In the genomic region with DNA sequence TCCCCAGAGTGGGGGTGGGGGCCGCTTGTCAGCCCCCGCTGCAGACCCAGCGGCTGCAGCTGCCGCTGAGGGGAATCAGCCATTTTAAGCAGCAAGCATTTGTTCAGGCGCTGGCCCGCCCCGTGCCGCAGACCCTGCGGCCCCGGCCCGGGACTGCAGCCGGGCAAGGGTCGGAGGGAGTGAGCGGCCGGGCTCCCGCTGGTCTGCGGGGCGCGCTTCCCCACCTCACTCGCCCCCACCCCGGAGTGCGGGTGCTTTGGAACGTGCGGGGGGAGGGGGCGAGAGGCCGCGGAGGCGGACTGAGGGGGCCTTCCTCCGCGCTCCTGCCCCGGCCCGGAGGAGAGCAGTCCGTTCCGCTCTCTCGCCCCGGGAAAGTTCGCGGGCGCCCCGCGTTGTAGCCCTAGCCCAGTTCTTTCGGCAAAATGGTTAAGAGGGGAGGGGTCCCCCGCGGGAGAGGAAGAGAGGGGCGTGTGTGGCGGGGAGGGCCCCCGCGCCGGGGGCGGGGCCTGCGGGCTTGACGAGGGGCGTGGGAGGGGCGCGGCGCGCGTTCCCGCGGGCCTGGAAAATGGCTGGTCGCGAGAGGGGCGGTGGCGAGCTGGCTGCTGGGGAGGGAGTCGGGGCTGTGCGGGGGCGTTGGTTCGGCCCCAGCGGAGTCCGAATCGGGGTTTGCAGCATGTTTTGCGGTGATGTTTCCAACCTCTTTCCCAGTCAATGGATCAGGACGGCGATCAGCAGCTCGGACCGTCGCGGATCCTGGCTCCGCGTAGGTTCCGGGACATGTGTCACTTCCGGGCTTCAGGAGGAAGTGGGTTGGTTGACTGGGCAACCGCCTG, we compare ENCODE assay signal across 1 cellular context.
TF ChIP-seq lines count a peak whose summit lies in the region.

No MANE protein-coding gene starts in this region.

TF ChIP-seq in GM12878, 131 proteins besides CTCF, POLR2A, EP300 and RAD21 (continued from another document and continues in another):
- TF ChIP-seq, protein P1, sequence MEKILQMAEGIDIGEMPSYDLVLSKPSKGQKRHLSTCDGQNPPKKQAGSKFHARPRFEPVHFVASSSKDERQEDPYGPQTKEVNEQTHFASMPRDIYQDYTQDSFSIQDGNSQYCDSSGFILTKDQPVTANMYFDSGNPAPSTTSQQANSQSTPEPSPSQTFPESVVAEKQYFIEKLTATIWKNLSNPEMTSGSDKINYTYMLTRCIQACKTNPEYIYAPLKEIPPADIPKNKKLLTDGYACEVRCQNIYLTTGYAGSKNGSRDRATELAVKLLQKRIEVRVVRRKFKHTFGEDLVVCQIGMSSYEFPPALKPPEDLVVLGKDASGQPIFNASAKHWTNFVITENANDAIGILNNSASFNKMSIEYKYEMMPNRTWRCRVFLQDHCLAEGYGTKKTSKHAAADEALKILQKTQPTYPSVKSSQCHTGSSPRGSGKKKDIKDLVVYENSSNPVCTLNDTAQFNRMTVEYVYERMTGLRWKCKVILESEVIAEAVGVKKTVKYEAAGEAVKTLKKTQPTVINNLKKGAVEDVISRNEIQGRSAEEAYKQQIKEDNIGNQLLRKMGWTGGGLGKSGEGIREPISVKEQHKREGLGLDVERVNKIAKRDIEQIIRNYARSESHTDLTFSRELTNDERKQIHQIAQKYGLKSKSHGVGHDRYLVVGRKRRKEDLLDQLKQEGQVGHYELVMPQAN (conservative IDR thresholded peaks at IDR 0.05): no peak; the same call in 1 of the 2 replicates
- TF ChIP-seq SUZ12 (IDR thresholded peaks at IDR 0.05; ENCODE audit: unreplicated experiment): no peak
- 0 out of 2 replicates have a peak, but pooled peaks have one; percentile 14 for TF ChIP-seq PKNOX1 (IDR thresholded peaks at IDR 0.05)
- TF ChIP-seq GABPA (IDR thresholded peaks at IDR 0.05; ENCODE audit: low read depth): peak; percentile 89
- no peak for TF ChIP-seq ZNF687 (IDR thresholded peaks at IDR 0.05)
- TF ChIP-seq SREBF2 (IDR thresholded peaks at IDR 0.05; ENCODE audit: low read length): no peak
- no peak for TF ChIP-seq ZNF217 (IDR thresholded peaks at IDR 0.05)
- TF ChIP-seq BACH1 (IDR thresholded peaks at IDR 0.05; ENCODE audit: borderline replicate concordance): peak; percentile 4; the same call in 1 of the 2 replicates
- no peak for TF ChIP-seq CBX3 (IDR thresholded peaks at IDR 0.05; ENCODE audit: borderline replicate concordance, low read depth)
- no peak for TF ChIP-seq CHD4 (IDR thresholded peaks at IDR 0.05)
- TF ChIP-seq, protein P2, sequence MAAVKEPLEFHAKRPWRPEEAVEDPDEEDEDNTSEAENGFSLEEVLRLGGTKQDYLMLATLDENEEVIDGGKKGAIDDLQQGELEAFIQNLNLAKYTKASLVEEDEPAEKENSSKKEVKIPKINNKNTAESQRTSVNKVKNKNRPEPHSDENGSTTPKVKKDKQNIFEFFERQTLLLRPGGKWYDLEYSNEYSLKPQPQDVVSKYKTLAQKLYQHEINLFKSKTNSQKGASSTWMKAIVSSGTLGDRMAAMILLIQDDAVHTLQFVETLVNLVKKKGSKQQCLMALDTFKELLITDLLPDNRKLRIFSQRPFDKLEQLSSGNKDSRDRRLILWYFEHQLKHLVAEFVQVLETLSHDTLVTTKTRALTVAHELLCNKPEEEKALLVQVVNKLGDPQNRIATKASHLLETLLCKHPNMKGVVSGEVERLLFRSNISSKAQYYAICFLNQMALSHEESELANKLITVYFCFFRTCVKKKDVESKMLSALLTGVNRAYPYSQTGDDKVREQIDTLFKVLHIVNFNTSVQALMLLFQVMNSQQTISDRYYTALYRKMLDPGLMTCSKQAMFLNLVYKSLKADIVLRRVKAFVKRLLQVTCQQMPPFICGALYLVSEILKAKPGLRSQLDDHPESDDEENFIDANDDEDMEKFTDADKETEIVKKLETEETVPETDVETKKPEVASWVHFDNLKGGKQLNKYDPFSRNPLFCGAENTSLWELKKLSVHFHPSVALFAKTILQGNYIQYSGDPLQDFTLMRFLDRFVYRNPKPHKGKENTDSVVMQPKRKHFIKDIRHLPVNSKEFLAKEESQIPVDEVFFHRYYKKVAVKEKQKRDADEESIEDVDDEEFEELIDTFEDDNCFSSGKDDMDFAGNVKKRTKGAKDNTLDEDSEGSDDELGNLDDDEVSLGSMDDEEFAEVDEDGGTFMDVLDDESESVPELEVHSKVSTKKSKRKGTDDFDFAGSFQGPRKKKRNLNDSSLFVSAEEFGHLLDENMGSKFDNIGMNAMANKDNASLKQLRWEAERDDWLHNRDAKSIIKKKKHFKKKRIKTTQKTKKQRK (IDR thresholded peaks at IDR 0.05; ENCODE audit: low read depth, low read length): no peak
- TF ChIP-seq ATF7 (IDR thresholded peaks at IDR 0.05; ENCODE audit: low read depth): peak; percentile 48; the same call in 1 of the 2 replicates
- no peak for TF ChIP-seq SIN3A (IDR thresholded peaks at IDR 0.05; ENCODE audit: low read depth, low read length)
- TF ChIP-seq SMARCA5 (IDR thresholded peaks at IDR 0.05): no peak
- TF ChIP-seq BRCA1 (IDR thresholded peaks at IDR 0.05; ENCODE audit: low read depth, low read length): no peak
- TF ChIP-seq SP1 (IDR thresholded peaks at IDR 0.05; ENCODE audit: low read depth, low read length): no peak
- peak in 1 of 2 experiments; percentile 82; a peak in 2 of 4 replicates for TF ChIP-seq BHLHE40 (IDR thresholded peaks at IDR 0.05; ENCODE audit: borderline replicate concordance in 1 of 2, low read depth in 2 of 2, low read length in 1 of 2)
- no peak for TF ChIP-seq ESRRA (IDR thresholded peaks at IDR 0.05; ENCODE audit: low read length)
- TF ChIP-seq CREM (IDR thresholded peaks at IDR 0.05; ENCODE audit: low read depth): peak; percentile 84
- TF ChIP-seq, protein P3, sequence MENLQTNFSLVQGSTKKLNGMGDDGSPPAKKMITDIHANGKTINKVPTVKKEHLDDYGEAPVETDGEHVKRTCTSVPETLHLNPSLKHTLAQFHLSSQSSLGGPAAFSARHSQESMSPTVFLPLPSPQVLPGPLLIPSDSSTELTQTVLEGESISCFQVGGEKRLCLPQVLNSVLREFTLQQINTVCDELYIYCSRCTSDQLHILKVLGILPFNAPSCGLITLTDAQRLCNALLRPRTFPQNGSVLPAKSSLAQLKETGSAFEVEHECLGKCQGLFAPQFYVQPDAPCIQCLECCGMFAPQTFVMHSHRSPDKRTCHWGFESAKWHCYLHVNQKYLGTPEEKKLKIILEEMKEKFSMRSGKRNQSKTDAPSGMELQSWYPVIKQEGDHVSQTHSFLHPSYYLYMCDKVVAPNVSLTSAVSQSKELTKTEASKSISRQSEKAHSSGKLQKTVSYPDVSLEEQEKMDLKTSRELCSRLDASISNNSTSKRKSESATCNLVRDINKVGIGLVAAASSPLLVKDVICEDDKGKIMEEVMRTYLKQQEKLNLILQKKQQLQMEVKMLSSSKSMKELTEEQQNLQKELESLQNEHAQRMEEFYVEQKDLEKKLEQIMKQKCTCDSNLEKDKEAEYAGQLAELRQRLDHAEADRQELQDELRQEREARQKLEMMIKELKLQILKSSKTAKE (IDR thresholded peaks at IDR 0.05; ENCODE audit: low read depth, poor library complexity, severe bottlenecking): no peak
- TF ChIP-seq, protein P4, sequence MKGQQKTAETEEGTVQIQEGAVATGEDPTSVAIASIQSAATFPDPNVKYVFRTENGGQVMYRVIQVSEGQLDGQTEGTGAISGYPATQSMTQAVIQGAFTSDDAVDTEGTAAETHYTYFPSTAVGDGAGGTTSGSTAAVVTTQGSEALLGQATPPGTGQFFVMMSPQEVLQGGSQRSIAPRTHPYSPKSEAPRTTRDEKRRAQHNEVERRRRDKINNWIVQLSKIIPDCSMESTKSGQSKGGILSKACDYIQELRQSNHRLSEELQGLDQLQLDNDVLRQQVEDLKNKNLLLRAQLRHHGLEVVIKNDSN (IDR thresholded peaks at IDR 0.05; ENCODE audit: borderline replicate concordance, extremely low read length, insufficient read depth, low read depth, low read length): no peak
- 0 out of 2 replicates have a peak, but pooled peaks have one; percentile 23 for TF ChIP-seq TCF12 (IDR thresholded peaks at IDR 0.05; ENCODE audit: low read depth, low read length)
- TF ChIP-seq, protein P5, sequence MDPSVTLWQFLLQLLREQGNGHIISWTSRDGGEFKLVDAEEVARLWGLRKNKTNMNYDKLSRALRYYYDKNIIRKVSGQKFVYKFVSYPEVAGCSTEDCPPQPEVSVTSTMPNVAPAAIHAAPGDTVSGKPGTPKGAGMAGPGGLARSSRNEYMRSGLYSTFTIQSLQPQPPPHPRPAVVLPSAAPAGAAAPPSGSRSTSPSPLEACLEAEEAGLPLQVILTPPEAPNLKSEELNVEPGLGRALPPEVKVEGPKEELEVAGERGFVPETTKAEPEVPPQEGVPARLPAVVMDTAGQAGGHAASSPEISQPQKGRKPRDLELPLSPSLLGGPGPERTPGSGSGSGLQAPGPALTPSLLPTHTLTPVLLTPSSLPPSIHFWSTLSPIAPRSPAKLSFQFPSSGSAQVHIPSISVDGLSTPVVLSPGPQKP (IDR thresholded peaks at IDR 0.05; ENCODE audit: low read depth, low read length): peak; percentile 81
- no peak for TF ChIP-seq ZBTB33 (IDR thresholded peaks at IDR 0.05)
- no peak for TF ChIP-seq ZNF622 (IDR thresholded peaks at IDR 0.05)
- TF ChIP-seq CREB1 (IDR thresholded peaks at IDR 0.05; ENCODE audit: low read depth): peak; percentile 88
- 0 out of 2 replicates have a peak, but pooled peaks have one; percentile 22 for TF ChIP-seq RBBP5 (conservative IDR thresholded peaks at IDR 0.05)
- TF ChIP-seq TARDBP (IDR thresholded peaks at IDR 0.05; ENCODE audit: borderline replicate concordance): peak; percentile 25
- no peak for TF ChIP-seq WRNIP1 (IDR thresholded peaks at IDR 0.05; ENCODE audit: borderline replicate concordance, low read depth, low read length)
- TF ChIP-seq TCF3 (IDR thresholded peaks at IDR 0.05; ENCODE audit: borderline replicate concordance, insufficient read depth, low read depth, low read length): no peak
- TF ChIP-seq ZBTB11 (CRISPR knock-in tag; IDR thresholded peaks at IDR 0.05): no peak
- peak; percentile 15; the same call in 1 of the 2 replicates for TF ChIP-seq NR2F1 (conservative IDR thresholded peaks at IDR 0.05)
